In genomic region chr2:190185380-190185779, GRCh38 we compare ENCODE assay signal across 25 cellular contexts.
"Had no signal": no experiment of that assay in that cellular context is flagged by ENCODE, and none has a peak within 500 bp of the region (broad histone marks: within the 10 kb centered on the region; RNA-seq: fewer than 3 reads in every experiment).

No MANE protein-coding gene starts in this region.

- DNase-seq: activated CD4-positive, alpha-beta T cell treated with anti-CD3 and anti-CD28 coated beads for 36 hours; activated CD4-positive, alpha-beta T cell treated with anti-CD3 and anti-CD28 coated beads, Interleukin-2, amount 10 ng/mL, durations not matched to agents 7 days and 5 days; activated CD4-positive, alpha-beta T cell treated with anti-CD3 and anti-CD28 coated beads, Interleukin-2, amount 50 U/mL, for 48 hours; activated CD8-positive, alpha-beta T cell treated with anti-CD3 and anti-CD28 coated beads, Interleukin-2, amount 10 ng/mL, durations not matched to agents 7 days and 5 days; activated gamma-delta T cell; activated naive CD4-positive, alpha-beta T cell treated with Interleukin-2 at 50 U/mL for 16 hours; activated naive CD8-positive, alpha-beta T cell treated with anti-CD3 and anti-CD28 coated beads, Interleukin-2, amount 10 ng/mL, durations not matched to agents 7 days and 5 days; activated T-cell treated with anti-CD3 and anti-CD28 coated beads, Interleukin-2, amount 50 U/mL, for 24 hours; amygdala; NCI-H1105; NCI-H1436; NCI-H1694; NCI-H2029; NCI-H345; NCI-H524 treated with DMSO at 0.1 percent for 48 hours; PC-3; RPMI8226; SHP77 treated with DMSO at 0.1 percent for 48 hours; SK-N-SH had no signal

- H3K4me3 ChIP-seq: ascending aorta, cardiac muscle cell, SJSA1 had no signal

- H3K9ac ChIP-seq: SK-N-SH had no signal

- H3K27me3 ChIP-seq: ascending aorta, cardiac muscle cell, Peyer's patch had no signal

- H3K36me3 ChIP-seq: ascending aorta, cardiac muscle cell, SJSA1 had no signal

- H3K4me1 ChIP-seq: ascending aorta had no signal

- H3K27ac ChIP-seq: cardiac muscle cell, SJSA1 had no signal

- H3K9me3 ChIP-seq: ascending aorta, Peyer's patch, SJSA1, SK-N-SH had no signal

- ATAC-seq: activated CD4-positive, alpha-beta T cell treated with anti-CD3 and anti-CD28 coated beads for 36 hours; activated CD4-positive, CD25-positive, alpha-beta regulatory T cell treated with anti-CD3 and anti-CD28 coated beads, Interleukin-2, amount 50 U/mL, for 24 hours; activated CD8-positive, alpha-beta T cell treated with anti-CD3 and anti-CD28 coated beads, Interleukin-2, amount 10 ng/mL, durations not matched to agents 7 days and 5 days; PC-3; WTC11 had no signal
